ENCODE assay signal across 27 cellular contexts in genomic region chr12:99154983-99155336, GRCh38.
DNase-seq lines count a peak whose midpoint lies in the region; ATAC-seq, FAIRE-seq and TF ChIP-seq lines count a peak whose summit lies in the region.
"Had no signal": no experiment of that assay in that cellular context is flagged by ENCODE, and none has a peak within 500 bp of the region (broad histone marks: within the 10 kb centered on the region; RNA-seq: fewer than 3 reads in every experiment).

No MANE protein-coding gene starts in this region.

- peak overlapping the region; percentile 57 to 65 for H3K4me2 ChIP-seq in H1 (ENCODE audit: insufficient read depth in 1 of 2, low read depth in 2 of 2, low read length in 2 of 2)
- H3K4me2 ChIP-seq: A549 had no signal

- no peak overlapping the region for H3K14ac ChIP-seq in H1 (ENCODE audit: insufficient read length)

- no peak for ATAC-seq in activated T-cell treated with anti-CD3 and anti-CD28 coated beads, Interleukin-2, amount 50 U/mL, for 72 hours (replicated peaks in 1 of 2)
- no peak for ATAC-seq in HG03097 (IDR thresholded peaks at IDR 0.05; ENCODE audit: low FRiP score, unreplicated experiment)
- ATAC-seq: activated CD4-positive, CD25-positive, alpha-beta regulatory T cell treated with anti-CD3 and anti-CD28 coated beads, Interleukin-2, amount 50 U/mL, for 24 hours; activated CD8-positive, alpha-beta memory T cell treated with anti-CD3 and anti-CD28 coated beads, Interleukin-2, amount 10 ng/mL, durations not matched to agents 7 days and 5 days; gastrocnemius medialis; stimulated activated memory B cell treated with anti-CD40 and anti-IgM and Interleukin-4, amounts not matched to agents 10 μg/mL and 1 μg/mL and 100 μg/mL, for 72 hours had no signal

- FAIRE-seq in H1 (lab: Jason Lieb, UNC): no peak
- FAIRE-seq: A549, endothelial cell of umbilical vein, GM12891 had no signal

- H3K27me3 Mint-ChIP-seq in neural crest cell (ENCODE audit: low read depth) (no peaks in the 10 kb centered on the region), immature natural killer cell (ENCODE audit: low read depth in 3 of 3) (peaks cover 0 to 2% (median 0%) of the 10 kb centered on the region in 3 donors)
- H3K27me3 Mint-ChIP-seq in activated T-cell treated with anti-CD3 and anti-CD28 coated beads, Interleukin-2, amount 50 U/mL, for 72 hours (ENCODE audit: low read depth): no peaks in the 10 kb centered on the region
- H3K27me3 Mint-ChIP-seq: activated CD8-positive, alpha-beta memory T cell treated with anti-CD3 and anti-CD28 coated beads, Interleukin-2, amount 10 ng/mL, durations not matched to agents 7 days and 5 days; B cell; stimulated activated memory B cell treated with anti-CD40 and anti-IgM and Interleukin-4, amounts not matched to agents 10 μg/mL and 1 μg/mL and 100 μg/mL, for 72 hours had no signal

- H4K91ac ChIP-seq in H1 (replicated peaks; ENCODE audit: insufficient read length, low read length): no peak overlapping the region

- peak overlapping the region; percentile 87; the same call in 1 of the 2 replicates for H2AFZ ChIP-seq in H1 (ENCODE audit: low read length)

- 0 out of 2 replicates have a peak overlapping the region, but pooled peaks have one; percentile 29 for H2BK12ac ChIP-seq in H1 (ENCODE audit: low read depth, low read length)

- no peak overlapping the region for H3K23ac ChIP-seq in H1 (ENCODE audit: insufficient read length)

- H3K79me1 ChIP-seq in H1 (ENCODE audit: low read depth, low read length): no peaks in the 10 kb centered on the region

- peak overlapping the region; percentile 40; the same call in 1 of the 2 replicates for H2BK5ac ChIP-seq in H1 (ENCODE audit: low read depth, low read length)

- H3K4me1 Mint-ChIP-seq in neural crest cell (peaks cover 48% of the 10 kb centered on the region), immature natural killer cell (no peaks in the 10 kb centered on the region)
- H3K4me1 Mint-ChIP-seq in activated T-cell treated with anti-CD3 and anti-CD28 coated beads, Interleukin-2, amount 50 U/mL, for 72 hours (ENCODE audit: low read depth): no peaks in the 10 kb centered on the region
- H3K4me1 Mint-ChIP-seq: activated CD8-positive, alpha-beta memory T cell treated with anti-CD3 and anti-CD28 coated beads, Interleukin-2, amount 10 ng/mL, durations not matched to agents 7 days and 5 days; B cell; stimulated activated memory B cell treated with anti-CD40 and anti-IgM and Interleukin-4, amounts not matched to agents 10 μg/mL and 1 μg/mL and 100 μg/mL, for 72 hours had no signal

- 21% methylated on average over 6 of the region's 6 CpGs; no CpG with 5 or more reads in 1 of the 2 experiments for WGBS in H1 (ENCODE audit: extremely low coverage in 1 of 2, insufficient coverage in 1 of 2, insufficient read length in 1 of 2, insufficient replicate concordance in 2 of 2, low coverage in 1 of 2, low lambda C conversion rate in 2 of 2, missing lambda C conversion rate in 1 of 2), 2 experiments

- CTCF ChIA-PET in H1 (lab: Charles Lee; ENCODE audit: partially characterized antibody): interaction anchor here (0.7 to 1.5 kb wide), 6 partner anchors 14 to 471 kb away, joined by 3 to 5 read pairs (median 4); no protein-coding TSS in a partner anchor

- POLR2A ChIA-PET in H1 (lab: Charles Lee; ENCODE audit: partially characterized antibody): no interaction called here

- H3K9me3 ChIP-seq in left ventricle myocardium inferior (replicated peaks) (peaks cover 9% of the 10 kb centered on the region), H1 (ENCODE audit: insufficient read depth in 2 of 2, low read depth in 1 of 2, low read length in 1 of 2) (0 out of 4 replicates have a peak, but pooled peaks cover 2 to 8% of the 10 kb centered on the region in 2 experiments)
- H3K9me3 ChIP-seq: A549, gastrocnemius medialis, HAP-1, Peyer's patch, upper lobe of left lung had no signal

- TF ChIP-seq EP300 in H1 (IDR thresholded peaks at IDR 0.05; ENCODE audit: borderline replicate concordance in 1 of 2, low read depth in 2 of 2, low read length in 2 of 2): no peak

- H3K27ac ChIP-seq in left ventricle myocardium inferior (replicated peaks) (peak overlapping the region; percentile 39), H1 (ENCODE audit: low read depth, low read length) (no peak overlapping the region)
- H3K27ac ChIP-seq: A549, gastrocnemius medialis, Peyer's patch, upper lobe of left lung had no signal

- H2BK20ac ChIP-seq in H1 (ENCODE audit: low read length): no peak overlapping the region; the same call in 1 of the 2 replicates

- H3K36me3 ChIP-seq in left ventricle myocardium inferior: no peaks in the 10 kb centered on the region
- H3K36me3 ChIP-seq in H1 (ENCODE audit: control insufficient read depth in 2 of 4, insufficient read depth in 4 of 4, low read length in 3 of 4): no peaks in the 10 kb centered on the region
- H3K36me3 ChIP-seq: gastrocnemius medialis, HAP-1, Peyer's patch, upper lobe of left lung had no signal

- no peaks in the 10 kb centered on the region for H3K23me2 ChIP-seq in H1 (ENCODE audit: low read depth, low read length)

- intact Hi-C loops in left ventricle myocardium inferior (cut with micrococcal nuclease) (no loop called here), cardiac septum (cut with DNase I) (no loop called here)

- H3K27me3 ChIP-seq in left ventricle myocardium inferior (ENCODE audit: low read depth): no peaks in the 10 kb centered on the region
- H3K27me3 ChIP-seq in H1 (replicated peaks in 1 of 4; ENCODE audit: control insufficient read depth in 3 of 4, extremely low read depth in 1 of 4, insufficient read depth in 3 of 4, low read length in 3 of 4): no peaks in the 10 kb centered on the region
- H3K27me3 ChIP-seq: gastrocnemius medialis, Peyer's patch, upper lobe of left lung had no signal

- DNase-seq in left ventricle myocardium inferior (no peak), cardiac septum (ENCODE audit: low spot score) (no peak), H1 (ENCODE audit: low read depth in 1 of 2, low spot score in 2 of 2) (no peak), neural crest cell (ENCODE audit: low read depth, low spot score) (no peak), immature natural killer cell (no peak), dermis blood vessel endothelial cell (no peak)
- no peak for DNase-seq in activated T-cell treated with anti-CD3 and anti-CD28 coated beads, Interleukin-2, amount 50 U/mL, for 72 hours
- DNase-seq: activated CD4-positive, alpha-beta T cell treated with anti-CD3 and anti-CD28 coated beads, Interleukin-2, amount 50 U/mL, for 4 hours; activated CD8-positive, alpha-beta memory T cell treated with anti-CD3 and anti-CD28 coated beads, Interleukin-2, amount 10 ng/mL, durations not matched to agents 7 days and 5 days; activated T-cell treated with anti-CD3 and anti-CD28 coated beads, Interleukin-2, amount 50 U/mL, for 48 hours; DMS 273 treated with DMSO at 0.1 percent for 48 hours; gastrocnemius medialis; Kasumi-1; NCI-H2029 treated with DMSO at 0.1 percent for 48 hours; Peyer's patch; SHP77 treated with DMSO at 0.1 percent for 48 hours; stimulated activated CD4-positive, alpha-beta T cell treated with anti-CD3 and anti-CD28 coated beads, Interleukin-15, amount 100 ng/mL, for 24 hours; T-helper 2 cell; upper lobe of left lung had no signal

- no peak overlapping the region for H2BK15ac ChIP-seq in H1 (ENCODE audit: low read length)

- no peak overlapping the region for H4K5ac ChIP-seq in H1 (ENCODE audit: insufficient read length, low read depth, low read length)

- H3K36me3 Mint-ChIP-seq in neural crest cell (ENCODE audit: low read depth) (peaks cover 8% of the 10 kb centered on the region), immature natural killer cell (no peaks in the 10 kb centered on the region)
- no peaks in the 10 kb centered on the region for H3K36me3 Mint-ChIP-seq in activated T-cell treated with anti-CD3 and anti-CD28 coated beads, Interleukin-2, amount 50 U/mL, for 72 hours (ENCODE audit: insufficient read depth in 2 of 2)
- H3K36me3 Mint-ChIP-seq: activated CD8-positive, alpha-beta memory T cell treated with anti-CD3 and anti-CD28 coated beads, Interleukin-2, amount 10 ng/mL, durations not matched to agents 7 days and 5 days; stimulated activated memory B cell treated with anti-CD40 and anti-IgM and Interleukin-4, amounts not matched to agents 10 μg/mL and 1 μg/mL and 100 μg/mL, for 72 hours had no signal

- H2BK120ac ChIP-seq in H1 (replicated peaks; ENCODE audit: low read depth, low read length): no peak overlapping the region

- no peak for TF ChIP-seq POLR2A in H1 (IDR thresholded peaks at IDR 0.05; ENCODE audit: control extremely low read depth in 1 of 2, low read depth in 2 of 2, low read length in 2 of 2)

- no peak overlapping the region for H2AK5ac ChIP-seq in H1 (ENCODE audit: low read depth, low read length)

- H3K27ac Mint-ChIP-seq in neural crest cell (ENCODE audit: unreplicated experiment): peak overlapping the region; percentile 95
- no peak overlapping the region for H3K27ac Mint-ChIP-seq in activated T-cell treated with anti-CD3 and anti-CD28 coated beads, Interleukin-2, amount 50 U/mL, for 72 hours
- no peak overlapping the region for H3K27ac Mint-ChIP-seq in immature natural killer cell
- H3K27ac Mint-ChIP-seq: activated CD8-positive, alpha-beta memory T cell treated with anti-CD3 and anti-CD28 coated beads, Interleukin-2, amount 10 ng/mL, durations not matched to agents 7 days and 5 days; B cell; stimulated activated memory B cell treated with anti-CD40 and anti-IgM and Interleukin-4, amounts not matched to agents 10 μg/mL and 1 μg/mL and 100 μg/mL, for 72 hours had no signal

- peak overlapping the region; percentile 84 for H3K4me3 Mint-ChIP-seq in neural crest cell
- H3K4me3 Mint-ChIP-seq in activated T-cell treated with anti-CD3 and anti-CD28 coated beads, Interleukin-2, amount 50 U/mL, for 72 hours: no peak overlapping the region
- no peak overlapping the region for H3K4me3 Mint-ChIP-seq in immature natural killer cell
- H3K4me3 Mint-ChIP-seq: activated CD8-positive, alpha-beta memory T cell treated with anti-CD3 and anti-CD28 coated beads, Interleukin-2, amount 10 ng/mL, durations not matched to agents 7 days and 5 days; B cell; stimulated activated memory B cell treated with anti-CD40 and anti-IgM and Interleukin-4, amounts not matched to agents 10 μg/mL and 1 μg/mL and 100 μg/mL, for 72 hours had no signal

- no peaks in the 10 kb centered on the region for H3K79me2 ChIP-seq in H1 (ENCODE audit: control insufficient read depth in 1 of 2, insufficient read depth in 2 of 2, low read length in 2 of 2)

- no peak overlapping the region for H4K8ac ChIP-seq in H1 (ENCODE audit: extremely low read depth, insufficient read depth, low read length)

- peaks cover 6% of the 10 kb centered on the region for H3K9me3 Mint-ChIP-seq in neural crest cell
- no peaks in the 10 kb centered on the region for H3K9me3 Mint-ChIP-seq in activated T-cell treated with anti-CD3 and anti-CD28 coated beads, Interleukin-2, amount 50 U/mL, for 72 hours
- peaks cover 6 to 17% (median 11%) of the 10 kb centered on the region in 6 donors for H3K9me3 Mint-ChIP-seq in immature natural killer cell

- no peaks in the 10 kb centered on the region for H4K20me1 ChIP-seq in H1 (replicated peaks in 1 of 2; ENCODE audit: control insufficient read depth in 1 of 2, insufficient read depth in 2 of 2, low read length in 2 of 2)

- no peak overlapping the region for H3K9ac ChIP-seq in H1 (replicated peaks in 1 of 4; ENCODE audit: extremely low read depth in 1 of 4, low read depth in 3 of 4, low read length in 3 of 4)

- no peak overlapping the region for H3K56ac ChIP-seq in H1 (replicated peaks; ENCODE audit: insufficient read length, low read depth, low read length)

- no peak overlapping the region for H3K18ac ChIP-seq in H1 (ENCODE audit: extremely low read depth, low read length)

- TF ChIP-seq CTCF in left ventricle myocardium inferior (IDR thresholded peaks at IDR 0.05; ENCODE audit: borderline replicate concordance): no peak
- no peak for TF ChIP-seq CTCF in H1 (IDR thresholded peaks at IDR 0.05; ENCODE audit: control extremely low read depth in 1 of 3, insufficient read depth in 1 of 3, low read depth in 1 of 3, low read length in 3 of 3)
- no peak for TF ChIP-seq CTCF in neural crest cell (conservative IDR thresholded peaks at IDR 0.05)

- H3K4me1 ChIP-seq in left ventricle myocardium inferior (no peaks in the 10 kb centered on the region), H1 (replicated peaks in 1 of 4; ENCODE audit: control insufficient read depth in 3 of 4, insufficient read depth in 4 of 4, low read length in 3 of 4) (peaks cover 2 to 6% (median 5%) of the 10 kb centered on the region in 4 experiments; a peak in 3 of 7 replicates)
- H3K4me1 ChIP-seq: A549, gastrocnemius medialis, HAP-1, Peyer's patch, upper lobe of left lung had no signal

- H3K4me3 ChIP-seq in left ventricle myocardium inferior: peak overlapping the region; percentile 42
- H3K4me3 ChIP-seq in H1 (ENCODE audit: extremely low read depth in 1 of 4, insufficient read depth in 2 of 4, low read depth in 3 of 4, low read length in 4 of 4): peak overlapping the region in 2 of 4 experiments; percentile 16 to 36; a peak in 2 of 8 replicates
- H3K4me3 ChIP-seq: A549, gastrocnemius medialis, HAP-1, Peyer's patch, upper lobe of left lung had no signal

- TF ChIP-seq RAD21 in H1 (IDR thresholded peaks at IDR 0.05 in 1 of 2, conservative IDR thresholded peaks at IDR 0.05 in 1 of 2; ENCODE audit: low read depth in 2 of 2, low read length in 2 of 2): no peak

- no peak overlapping the region for H3K4ac ChIP-seq in H1 (replicated peaks; ENCODE audit: insufficient read length, low read depth, low read length)
